Comparison of ENCODE assay signal across 4 cellular contexts in genomic region chrY:18753133-18753815, GRCh38. TPM values are rescaled to one million over a fixed set of nuclear protein-coding genes. Genes with fewer than 3 reads are reported as not detected.
"Had no signal": no experiment of that assay in that cellular context is flagged by ENCODE, and none has a peak within 500 bp of the region (broad histone marks: within the 10 kb centered on the region; RNA-seq: fewer than 3 reads in every experiment).

No MANE protein-coding gene starts in this region.

RNA-seq across cellular contexts. Expression of gene HSFY2, which starts 20.3 kb away (rescaled TPM):
- total RNA-seq: LHCN-M2, M059J, MCF 10A, NCI-H460 had no signal
